Comparison of ENCODE assay signal across 25 cellular contexts in genomic region chr17:21105081-21105480, GRCh38.
"Had no signal": no experiment of that assay in that cellular context is flagged by ENCODE, and none has a peak within 500 bp of the region (broad histone marks: within the 10 kb centered on the region; RNA-seq: fewer than 3 reads in every experiment).

No MANE protein-coding gene starts in this region.

- H3K27me3 ChIP-seq: ascending aorta, cardiac muscle cell had no signal

- H3K4me3 ChIP-seq: ascending aorta, cardiac muscle cell, SJCRH30, SK-N-MC had no signal

- H3K9me3 Mint-ChIP-seq: activated CD4-positive, alpha-beta T cell treated with anti-CD3 and anti-CD28 coated beads, Interleukin-2, amount 10 ng/mL, durations not matched to agents 24 days and 14 days; activated CD8-positive, alpha-beta T cell treated with anti-CD3 and anti-CD28 coated beads for 36 hours; activated naive CD8-positive, alpha-beta T cell treated with anti-CD3 and anti-CD28 coated beads for 36 hours; activated T-cell treated with anti-CD3 and anti-CD28 coated beads, Interleukin-2, amount 50 U/mL, for 72 hours; activated T-helper 17 cell treated with anti-CD3 and anti-CD28 coated beads, Interleukin-2, amount 50 U/mL, for 72 hours had no signal

- DNase-seq: activated CD4-positive, alpha-beta T cell treated with anti-CD3 and anti-CD28 coated beads, Interleukin-2, amount 10 ng/mL, durations not matched to agents 24 days and 14 days; activated CD4-positive, alpha-beta T cell treated with anti-CD3 and anti-CD28 coated beads, Interleukin-2, amount 50 U/mL, for 4 hours; activated CD8-positive, alpha-beta T cell treated with anti-CD3 and anti-CD28 coated beads for 36 hours; activated effector memory CD4-positive, alpha-beta T cell treated with anti-CD3 and anti-CD28 coated beads, Interleukin-2, amount 50 U/mL, for 16 hours; activated naive CD4-positive, alpha-beta T cell; activated naive CD4-positive, alpha-beta T cell treated with anti-CD3 and anti-CD28 coated beads, Interleukin-2, amount 50 U/mL, for 16 hours; activated naive CD8-positive, alpha-beta T cell treated with anti-CD3 and anti-CD28 coated beads for 36 hours; activated T-cell treated with anti-CD3 and anti-CD28 coated beads, Interleukin-2, amount 50 U/mL, for 1 hour; activated T-cell treated with anti-CD3 and anti-CD28 coated beads, Interleukin-2, amount 50 U/mL, for 72 hours; amniotic stem cell; NCI-H1105; NCI-H1436; NCI-H1694; NCI-H1930; NCI-H345; NCI-H524 treated with DMSO at 0.1 percent for 48 hours; SHP77; SJCRH30; T1000; WERI-Rb-1 had no signal

- ATAC-seq: activated CD8-positive, alpha-beta T cell treated with anti-CD3 and anti-CD28 coated beads for 36 hours; activated T-cell treated with anti-CD3 and anti-CD28 coated beads, Interleukin-2, amount 50 U/mL, for 72 hours; activated T-helper 17 cell treated with anti-CD3 and anti-CD28 coated beads, Interleukin-2, amount 50 U/mL, for 72 hours; Panc1 had no signal

- H3K4me1 Mint-ChIP-seq: activated T-helper 17 cell treated with anti-CD3 and anti-CD28 coated beads, Interleukin-2, amount 50 U/mL, for 72 hours had no signal

- H3K4me1 ChIP-seq: ascending aorta, SJCRH30 had no signal

- H3K27me3 Mint-ChIP-seq: activated CD8-positive, alpha-beta T cell treated with anti-CD3 and anti-CD28 coated beads for 36 hours; activated T-helper 17 cell treated with anti-CD3 and anti-CD28 coated beads, Interleukin-2, amount 50 U/mL, for 72 hours had no signal

- H3K36me3 ChIP-seq: ascending aorta, cardiac muscle cell, SJCRH30, WERI-Rb-1 had no signal

- H3K27ac Mint-ChIP-seq: activated CD4-positive, alpha-beta T cell treated with anti-CD3 and anti-CD28 coated beads, Interleukin-2, amount 10 ng/mL, durations not matched to agents 24 days and 14 days; activated CD8-positive, alpha-beta T cell treated with anti-CD3 and anti-CD28 coated beads for 36 hours; activated naive CD8-positive, alpha-beta T cell treated with anti-CD3 and anti-CD28 coated beads for 36 hours; activated T-cell treated with anti-CD3 and anti-CD28 coated beads, Interleukin-2, amount 50 U/mL, for 72 hours; activated T-helper 17 cell treated with anti-CD3 and anti-CD28 coated beads, Interleukin-2, amount 50 U/mL, for 72 hours had no signal

- H3K36me3 Mint-ChIP-seq: activated naive CD8-positive, alpha-beta T cell treated with anti-CD3 and anti-CD28 coated beads for 36 hours had no signal

- H3K27ac ChIP-seq: ascending aorta, cardiac muscle cell, SJCRH30, SK-N-MC, WERI-Rb-1 had no signal

- H3K4me3 Mint-ChIP-seq: activated CD4-positive, alpha-beta T cell treated with anti-CD3 and anti-CD28 coated beads, Interleukin-2, amount 10 ng/mL, durations not matched to agents 24 days and 14 days; activated CD8-positive, alpha-beta T cell treated with anti-CD3 and anti-CD28 coated beads for 36 hours; activated naive CD8-positive, alpha-beta T cell treated with anti-CD3 and anti-CD28 coated beads for 36 hours; activated T-cell treated with anti-CD3 and anti-CD28 coated beads, Interleukin-2, amount 50 U/mL, for 72 hours; activated T-helper 17 cell treated with anti-CD3 and anti-CD28 coated beads, Interleukin-2, amount 50 U/mL, for 72 hours had no signal

- H3K9me3 ChIP-seq: ascending aorta, SJCRH30 had no signal
